In genomic region chr1:167553136-167554027, GRCh38 we compare ENCODE assay signal across 8 cellular contexts. TPM values are rescaled to one million over a fixed set of nuclear protein-coding genes. Genes with fewer than 3 reads are reported as not detected.
A peak's percentile ranks its signal among the peaks of the same experiment; 100 is the strongest.
DNase-seq lines count a peak whose midpoint lies in the region; ATAC-seq and TF ChIP-seq lines count a peak whose summit lies in the region.

CREG1 (minus strand) TSS chr1:167553762.

- H3K27ac Mint-ChIP-seq in T-helper 17 cell = peak within 1 kb of the TSS; percentile 53

- peaks cover 5% of the 10 kb centered on the region for H3K27me3 Mint-ChIP-seq in T-helper 17 cell

- peak within 1 kb of the TSS; percentile 71 for H3K4me3 ChIP-seq in left ventricle myocardium inferior
- peak within 1 kb of the TSS; percentile 83 to 86 for H3K4me3 ChIP-seq in prostate gland
- H3K4me3 ChIP-seq in urinary bladder (ENCODE audit: low read depth, low read length) = peak within 1 kb of the TSS; percentile 90

- H3K27me3 ChIP-seq in left ventricle myocardium inferior (ENCODE audit: low read depth) = no peaks in the 10 kb centered on the region
- no peaks in the 10 kb centered on the region for H3K27me3 ChIP-seq in prostate gland (replicated peaks; ENCODE audit: insufficient read depth)

- H3K36me3 Mint-ChIP-seq in T-helper 17 cell (ENCODE audit: low read depth) = no peaks in the 10 kb centered on the region

- H3K9me3 ChIP-seq in T-helper 17 cell (ENCODE audit: control insufficient read depth, low read length, poor library complexity, severe bottlenecking) = no peaks in the 10 kb centered on the region
- no peaks in the 10 kb centered on the region for H3K9me3 ChIP-seq in left ventricle myocardium inferior (replicated peaks)
- H3K9me3 ChIP-seq in prostate gland = no peaks in the 10 kb centered on the region

- no peaks in the 10 kb centered on the region for H3K36me3 ChIP-seq in left ventricle myocardium inferior
- no peaks in the 10 kb centered on the region for H3K36me3 ChIP-seq in prostate gland
- no peaks in the 10 kb centered on the region for H3K36me3 ChIP-seq in urinary bladder (ENCODE audit: insufficient read depth)

- peaks cover 49% of the 10 kb centered on the region for H3K4me1 ChIP-seq in left ventricle myocardium inferior
- H3K4me1 ChIP-seq in prostate gland (replicated peaks) = no peaks in the 10 kb centered on the region
- H3K4me1 ChIP-seq in urinary bladder (ENCODE audit: insufficient read depth) = no peaks in the 10 kb centered on the region

- H3K4me1 Mint-ChIP-seq in T-helper 17 cell = peaks cover 23% of the 10 kb centered on the region

- DNase-seq in NCI-H1694 treated with DMSO at 0.1 percent for 48 hours (lab: John Stamatoyannopoulos, UW) = peak; percentile 87
- DNase-seq in T-helper 17 cell = peak; percentile 79 to 89 (median 89)
- peak; percentile 33 to 94 (median 84) for DNase-seq in amygdala (lab: John Stamatoyannopoulos, UW)
- peak; percentile 95 for DNase-seq in left ventricle myocardium inferior
- peak; percentile 96 for DNase-seq in prostate gland (ENCODE audit: low spot score)

- ATAC-seq in HG02885 (IDR thresholded peaks at IDR 0.05; ENCODE audit: poor library complexity, unreplicated experiment) (peak; percentile 99), T-helper 17 cell (peak; percentile 99)

- TF ChIP-seq CTCF in left ventricle myocardium inferior (IDR thresholded peaks at IDR 0.05; ENCODE audit: borderline replicate concordance) (no peak), prostate gland (IDR thresholded peaks at IDR 0.05) (peak in 2 of 4 experiments; percentile 36 to 38)

- H3K4me3 Mint-ChIP-seq in T-helper 17 cell = peak within 1 kb of the TSS; percentile 89

- H3K27ac ChIP-seq in left ventricle myocardium inferior (replicated peaks) (peak within 1 kb of the TSS; percentile 91), prostate gland (peak within 1 kb of the TSS; percentile 82 to 89), urinary bladder (ENCODE audit: low read depth) (peak within 1 kb of the TSS; percentile 86)

- TF ChIP-seq POLR2A in GM15510 (IDR thresholded peaks at IDR 0.05; ENCODE audit: borderline replicate concordance, extremely low read depth, insufficient read length) (peak; percentile 86), prostate gland (IDR thresholded peaks at IDR 0.05) (peak; percentile 95)

- intact Hi-C loops in left ventricle myocardium inferior (cut with micrococcal nuclease) = no loop called here
- intact Hi-C loops in prostate gland (cut with DNase I) = loop anchor here (5.0 to 10.0 kb wide), 2 partner anchors 251 to 486 kb away; no protein-coding TSS in a partner anchor

- under 1% methylated on average over 87 of the region's 90 CpGs for WGBS in prostate gland
- WGBS in urinary bladder = 2% methylated on average over 90 of the region's 90 CpGs

RNA-seq across cellular contexts. Expression of gene CREG1, which starts in this region (rescaled TPM):
- total RNA-seq in T-helper 17 cell (10 to 100 TPM in 1 of 2 donors, 1 to 10 TPM in 1; 7.3 to 12.6 TPM), left ventricle myocardium inferior (81.3 TPM), prostate gland (100 to 1,000 TPM; 132 to 204 TPM), urinary bladder (68.6 TPM)
- 125 TPM for polyA plus RNA-seq in urinary bladder

Comparison
In these comparisons a context has a peak if more than half of its experiments do, and no peak if none do; other contexts are left out.
1. Peak in every context shown above with its lines: DNase-seq, ATAC-seq, H3K4me3 ChIP-seq and H3K27ac ChIP-seq.